23 cellular contexts compared by ENCODE assay signal in genomic region chr20:62667530-62668440, GRCh38. TPM values are rescaled to one million over a fixed set of nuclear protein-coding genes. Genes with fewer than 3 reads are reported as not detected.
DNase-seq lines count a peak whose midpoint lies in the region; ATAC-seq and TF ChIP-seq lines count a peak whose summit lies in the region.
"Had no signal": no experiment of that assay in that cellular context is flagged by ENCODE, and none has a peak within 500 bp of the region (broad histone marks: within the 10 kb centered on the region; RNA-seq: fewer than 3 reads in every experiment).

No MANE protein-coding gene starts in this region.

- no peak overlapping the region for H3K4me3 ChIP-seq in HCT116 (replicated peaks in 1 of 2; ENCODE audit: low read depth in 1 of 2, low read length in 2 of 2)
- no peak overlapping the region for H3K4me3 ChIP-seq in Peyer's patch
- H3K4me3 ChIP-seq in duodenal mucosa (ENCODE audit: low read depth in 1 of 2, low read length in 2 of 2) = no peak overlapping the region
- H3K4me3 ChIP-seq in neuronal stem cell (ENCODE audit: low read length in 2 of 2) = peak overlapping the region in 1 of 2 donors; percentile 33
- H3K4me3 ChIP-seq: ascending aorta, gastrocnemius medialis, GM23338, K562, spleen, thyroid gland had no signal

- WGBS in neuronal stem cell (ENCODE audit: extremely low coverage in 2 of 2, insufficient read length in 2 of 2, insufficient replicate concordance in 1 of 2), 2 donors = no CpG with 5 or more reads among the region's 30 CpGs

- no peak overlapping the region for H3K14ac ChIP-seq in neuronal stem cell (ENCODE audit: low read length)

- H3K4me1 ChIP-seq in HCT116 (ENCODE audit: control insufficient read depth in 1 of 2, insufficient read depth in 2 of 2, low read length in 2 of 2) = peaks cover 6 to 24% of the 10 kb centered on the region in 2 experiments; a peak in 2 of 4 replicates
- peaks cover 0 to 23% (median 3%) of the 10 kb centered on the region in 4 donors for H3K4me1 ChIP-seq in Peyer's patch
- H3K4me1 ChIP-seq in duodenal mucosa (ENCODE audit: control insufficient read depth in 1 of 2, insufficient read depth in 2 of 2, low read length in 2 of 2) = peaks cover 23 to 35% of the 10 kb centered on the region in 2 donors
- H3K4me1 ChIP-seq in neuronal stem cell (ENCODE audit: control insufficient read depth in 2 of 2, insufficient read depth in 1 of 2, low read depth in 1 of 2, low read length in 2 of 2) = peaks cover 11 to 12% of the 10 kb centered on the region in 2 donors
- H3K4me1 ChIP-seq: ascending aorta, BE2C, thyroid gland had no signal

- TF ChIP-seq POLR2A in HCT116 (IDR thresholded peaks at IDR 0.05; ENCODE audit: borderline replicate concordance, extremely low read depth, insufficient read depth, insufficient read length) (no peak), Peyer's patch (IDR thresholded peaks at IDR 0.05) (no peak)

- H2BK12ac ChIP-seq in neuronal stem cell (ENCODE audit: low read length) = peak overlapping the region; percentile 68

- no peaks in the 10 kb centered on the region for H3K9me3 ChIP-seq in HCT116 (ENCODE audit: control insufficient read depth in 1 of 2, insufficient read depth in 1 of 2, low read depth in 1 of 2, low read length in 2 of 2)
- H3K9me3 ChIP-seq in Peyer's patch = no peaks in the 10 kb centered on the region
- no peaks in the 10 kb centered on the region for H3K9me3 ChIP-seq in duodenal mucosa (ENCODE audit: control insufficient read depth in 1 of 2, low read length in 2 of 2)
- H3K9me3 ChIP-seq in neuronal stem cell (replicated peaks in 1 of 2; ENCODE audit: control insufficient read depth in 2 of 2, insufficient read depth in 1 of 2, low read depth in 1 of 2, low read length in 2 of 2) = peaks cover 0 to 2% of the 10 kb centered on the region in 2 donors
- H3K9me3 ChIP-seq: ascending aorta, BE2C, gastrocnemius medialis, neutrophil, spleen, thyroid gland had no signal

- H2AFZ ChIP-seq in HCT116 (ENCODE audit: low read depth, low read length, poor library complexity, severe bottlenecking) = no peak overlapping the region
- H2AFZ ChIP-seq in neuronal stem cell (ENCODE audit: low read length) = no peak overlapping the region
- H2AFZ ChIP-seq: GM23338 had no signal

- BruUV-seq in HCT116 (replicated peaks; lab: Mats Ljungman, UMichigan) = TSS peak; percentile 4

- TF ChIP-seq CTCF in HCT116 (IDR thresholded peaks at IDR 0.05 in 2 of 3, conservative IDR thresholded peaks at IDR 0.05 in 1 of 3; ENCODE audit: borderline replicate concordance in 1 of 3, insufficient read depth in 1 of 3, low read depth in 2 of 3, low read length in 2 of 3) (no peak), Peyer's patch (IDR thresholded peaks at IDR 0.05) (no peak)

- CTCF ChIA-PET in HCT116 (lab: Charles Lee) = interaction anchor here (2.3 kb wide), 1 partner anchor 124 kb away, joined by 7 read pairs; no protein-coding TSS in a partner anchor

- no peak for TF ChIP-seq RAD21 in HCT116 (IDR thresholded peaks at IDR 0.05; ENCODE audit: low read depth)

- no peak overlapping the region for H2BK5ac ChIP-seq in neuronal stem cell (ENCODE audit: low read length)

- H3K23ac ChIP-seq in neuronal stem cell (ENCODE audit: low read depth, low read length, poor library complexity) = no peak overlapping the region

- RAD21 ChIA-PET in HCT116 (lab: Charles Lee; ENCODE audit: low non-redundant PET in 1 of 2, low total read pairs in 2 of 2, uncharacterized antibody in 2 of 2, unreplicated experiment in 2 of 2) = no interaction called here

- H2BK15ac ChIP-seq in neuronal stem cell (ENCODE audit: low read length) = no peak overlapping the region

- no peaks in the 10 kb centered on the region; the same call in 1 of the 2 replicates for H3K79me2 ChIP-seq in HCT116 (ENCODE audit: insufficient read depth, low read length)

- H3K36me3 ChIP-seq in HCT116 (ENCODE audit: control insufficient read depth in 1 of 2, insufficient read depth in 2 of 2, low read length in 2 of 2) (peaks cover 11 to 46% of the 10 kb centered on the region in 2 experiments; a peak in 3 of 4 replicates), Peyer's patch (no peaks in the 10 kb centered on the region), duodenal mucosa (ENCODE audit: control insufficient read depth in 1 of 2, insufficient read depth in 2 of 2, low read length in 2 of 2) (no peaks in the 10 kb centered on the region), neuronal stem cell (replicated peaks in 1 of 2; ENCODE audit: control insufficient read depth in 2 of 2, insufficient read depth in 2 of 2, low read length in 2 of 2) (no peaks in the 10 kb centered on the region)
- H3K36me3 ChIP-seq: ascending aorta, gastrocnemius medialis, neutrophil, thyroid gland had no signal

- H3K9ac ChIP-seq in HCT116 (ENCODE audit: low read length) = no peak overlapping the region
- peak overlapping the region; percentile 4 to 34 for H3K9ac ChIP-seq in duodenal mucosa (ENCODE audit: low read depth in 1 of 2, low read length in 2 of 2)
- H3K9ac ChIP-seq in neuronal stem cell (ENCODE audit: low read depth, low read length, poor library complexity) = peak overlapping the region; percentile 30

- H3K4me2 ChIP-seq in HCT116 (ENCODE audit: low read length) (no peak overlapping the region), neuronal stem cell (ENCODE audit: insufficient read depth, low read length, poor library complexity, severe bottlenecking) (no peak overlapping the region)
- H3K4me2 ChIP-seq: GM23338 had no signal

- H3K27ac ChIP-seq in HCT116 (ENCODE audit: low read depth, low read length) (peak overlapping the region; percentile 48; the same call in 1 of the 2 replicates), Peyer's patch (peak overlapping the region in 3 of 4 donors; percentile 55 to 84 (median 73)), duodenal mucosa (ENCODE audit: low read depth, low read length) (no peak overlapping the region), neuronal stem cell (replicated peaks; ENCODE audit: low read length) (no peak overlapping the region)
- H3K27ac ChIP-seq: ascending aorta, gastrocnemius medialis, neutrophil, thyroid gland had no signal

- POLR2A ChIA-PET in HCT116 (lab: Charles Lee) = interaction anchor here (0.5 kb wide), 1 partner anchor 66 kb away, joined by 3 read pairs; no protein-coding TSS in a partner anchor

- H3K27me3 ChIP-seq in HCT116 (ENCODE audit: insufficient read depth, low read length) = no peaks in the 10 kb centered on the region
- no peaks in the 10 kb centered on the region for H3K27me3 ChIP-seq in Peyer's patch
- no peaks in the 10 kb centered on the region for H3K27me3 ChIP-seq in duodenal mucosa (ENCODE audit: control insufficient read depth in 1 of 2, insufficient read depth in 2 of 2, low read length in 2 of 2)
- peaks cover 0 to 50% (median 0%) of the 10 kb centered on the region in 3 experiments for H3K27me3 ChIP-seq in neuronal stem cell (ENCODE audit: control insufficient read depth in 3 of 3, insufficient read depth in 3 of 3, low read depth in 1 of 3, low read length in 3 of 3)
- H3K27me3 ChIP-seq: ascending aorta, BE2C, gastrocnemius medialis, neutrophil, spleen, thyroid gland had no signal

- no peak overlapping the region for H2BK120ac ChIP-seq in neuronal stem cell (ENCODE audit: low read depth, low read length)

- no peak overlapping the region for H3K4ac ChIP-seq in neuronal stem cell (ENCODE audit: low read length)

- H3K18ac ChIP-seq in neuronal stem cell (ENCODE audit: low read length) = no peak overlapping the region

- no peak overlapping the region for H4K8ac ChIP-seq in neuronal stem cell (ENCODE audit: low read depth, low read length)

- peak overlapping the region; percentile 13 for H2AK5ac ChIP-seq in neuronal stem cell (ENCODE audit: low read depth, low read length)

- DNase-seq in HCT116 (ENCODE audit: low read depth, low spot score) (no peak), Peyer's patch (no peak), neuronal stem cell (ENCODE audit: low spot score) (no peak), LoVo (ENCODE audit: low spot score) (no peak), NCI-H146 treated with DMSO at 0.1 percent for 48 hours (lab: John Stamatoyannopoulos, UW; ENCODE audit: unreplicated experiment) (no peak)
- DNase-seq: activated gamma-delta T cell; NCI-H524 treated with DMSO at 0.1 percent for 48 hours; spleen; stimulated activated naive CD8-positive, alpha-beta T cell treated with anti-CD3 and anti-CD28 coated beads, Interleukin-15, amount 100 ng/mL, for 72 hours had no signal

- intact Hi-C loops in HCT116 (cut with micrococcal nuclease) = loop anchor here (1.0 to 2.0 kb wide), 3 partner anchors 73 to 141 kb away; no protein-coding TSS in a partner anchor

- no peak for ATAC-seq in HCT116
- ATAC-seq in esophagus mucosa = no peak
- ATAC-seq: stimulated activated naive CD8-positive, alpha-beta T cell treated with anti-CD3 and anti-CD28 coated beads, Interleukin-15, amount 100 ng/mL, for 72 hours had no signal

- no peaks in the 10 kb centered on the region for H4K20me1 ChIP-seq in HCT116 (ENCODE audit: insufficient read depth)

- no peak overlapping the region for H4K91ac ChIP-seq in neuronal stem cell (ENCODE audit: low read depth, low read length, poor library complexity)

- H3K9me2 ChIP-seq in HCT116 (ENCODE audit: insufficient read depth) = no peaks in the 10 kb centered on the region

- H3K79me1 ChIP-seq in neuronal stem cell (ENCODE audit: low read depth, low read length) = no peaks in the 10 kb centered on the region

TF ChIP-seq in HCT116, 20 proteins besides CTCF, POLR2A, EP300 and RAD21 (continues in another document):
- TF ChIP-seq EZH2phosphoT487 (IDR thresholded peaks at IDR 0.05; ENCODE audit: borderline replicate concordance) (no peak), FOSL1 (IDR thresholded peaks at IDR 0.05; ENCODE audit: low read depth) (no peak), YY1 (IDR thresholded peaks at IDR 0.05; ENCODE audit: extremely low read depth, insufficient replicate concordance, low read depth, low read length) (no peak), POLR2AphosphoS5 (IDR thresholded peaks at IDR 0.05; ENCODE audit: low read depth, low read length) (no peak), ELF1 (IDR thresholded peaks at IDR 0.05; ENCODE audit: borderline replicate concordance, low read depth) (no peak)

RNA-seq across cellular contexts. Expression of gene SLCO4A1, which starts 25.5 kb away (rescaled TPM):
- total RNA-seq in HCT116 (2021; ENCODE audit: unreplicated experiment) = 107 TPM
- polyA plus RNA-seq in HCT116 (2012) = 119 and 125 TPM in 2 replicates
- total RNA-seq in Peyer's patch = 10 to 100 TPM in 3 of 4 donors, 1 to 10 TPM in 1; 6.7 to 42.9 (median 28.5) TPM
- polyA plus RNA-seq in neuronal stem cell (2013, experiment 1 of 2) = 3.5 TPM
- polyA plus RNA-seq in neuronal stem cell (2013, experiment 2 of 2) = 3.9 TPM
- 13.7 TPM for total RNA-seq in esophagus mucosa

RNA-seq across cellular contexts. Expression of gene NTSR1, which starts 40.9 kb away (rescaled TPM):
- total RNA-seq in HCT116 (2021; ENCODE audit: unreplicated experiment) = 187 TPM
- 139 and 172 TPM in 2 replicates for polyA plus RNA-seq in HCT116 (2012)
- under 1 TPM in 1 of 4 donors, not detected in 3; 0.76 TPM for total RNA-seq in Peyer's patch
- polyA plus RNA-seq in neuronal stem cell (2013, experiment 1 of 2) = 0.28 TPM
- polyA plus RNA-seq in neuronal stem cell (2013, experiment 2 of 2) = 0.21 TPM
- not detected for total RNA-seq in esophagus mucosa
- total RNA-seq: activated CD4-positive, alpha-beta T cell treated with anti-CD3 and anti-CD28 coated beads, Interleukin-2, amount 10 ng/mL, durations not matched to agents 24 days and 14 days; activated CD8-positive, alpha-beta memory T cell treated with anti-CD3 and anti-CD28 coated beads for 36 hours; ascending aorta; CD8-positive, alpha-beta T cell; dermis blood vessel endothelial cell had no signal
- polyA plus RNA-seq: right cardiac atrium had no signal

Comparison
In these comparisons a context has a peak if more than half of its experiments do, and no peak if none do; other contexts are left out.
1. H3K27ac ChIP-seq: peak in HCT116 (single experiment) and Peyer's patch (3 of 4); none in duodenal mucosa (single experiment) and neuronal stem cell (single experiment).
2. RNA of gene NTSR1, which starts 40.9 kb away (total RNA-seq): 187 TPM in HCT116 (single experiment); not detected in esophagus mucosa (single experiment) and 0.76 TPM in Peyer's patch; every median in the first group is over 100 times any median in the second.